Comparison of ENCODE assay signal across 17 cellular contexts in genomic region chr3:128145279-128145678, GRCh38. TPM values are rescaled to one million over a fixed set of nuclear protein-coding genes. Genes with fewer than 3 reads are reported as not detected.
A peak's percentile ranks its signal among the peaks of the same experiment; 100 is the strongest.
DNase-seq lines count a peak whose midpoint lies in the region; ATAC-seq and TF ChIP-seq lines count a peak whose summit lies in the region.
"Had no signal": no experiment of that assay in that cellular context is flagged by ENCODE, and none has a peak within 500 bp of the region (broad histone marks: within the 10 kb centered on the region; RNA-seq: fewer than 3 reads in every experiment).

No MANE protein-coding gene starts in this region.

- no peak overlapping the region for H2BK5ac ChIP-seq in neuronal stem cell (ENCODE audit: low read length)

- H3K23ac ChIP-seq in neuronal stem cell (ENCODE audit: low read depth, low read length, poor library complexity) = no peak overlapping the region

- no peak overlapping the region for H3K9ac ChIP-seq in neuronal stem cell (ENCODE audit: low read depth, low read length, poor library complexity)
- H3K9ac ChIP-seq: neural progenitor cell had no signal

- H2BK120ac ChIP-seq in neuronal stem cell (ENCODE audit: low read depth, low read length) = no peak overlapping the region

- H2BK12ac ChIP-seq in neuronal stem cell (ENCODE audit: low read length) = no peak overlapping the region

- peak; percentile 92 for DNase-seq in CD1c-positive myeloid dendritic cell (ENCODE audit: extremely low spot score)
- peak; percentile 82 for DNase-seq in RPMI8226
- peak; percentile 33 for DNase-seq in left cardiac atrium
- DNase-seq in neuronal stem cell (ENCODE audit: low spot score) = no peak
- no peak for DNase-seq in glomerular visceral epithelial cell (ENCODE audit: extremely low spot score)
- no peak for DNase-seq in GM13977 (ENCODE audit: low spot score)
- no peak for DNase-seq in cerebellar nuclear complex (lab: John Stamatoyannopoulos, UW)
- no peak for DNase-seq in central memory CD4-positive, alpha-beta T cell
- DNase-seq: activated CD4-positive, alpha-beta memory T cell treated with anti-CD3 and anti-CD28 coated beads for 36 hours; cortex of kidney; Kasumi-1; NCI-H187 treated with DMSO at 0.1 percent for 48 hours; NCI-H526 treated with DMSO at 0.1 percent for 48 hours had no signal

- no peak overlapping the region for H3K4me3 ChIP-seq in neuronal stem cell (ENCODE audit: low read length in 2 of 2)
- H3K4me3 ChIP-seq: ascending aorta, neural progenitor cell had no signal

- peak overlapping the region; percentile 11 for H2AK5ac ChIP-seq in neuronal stem cell (ENCODE audit: low read depth, low read length)

- H2AFZ ChIP-seq in neuronal stem cell (ENCODE audit: low read length) = no peak overlapping the region
- H2AFZ ChIP-seq: neural progenitor cell had no signal

- H2BK15ac ChIP-seq in neuronal stem cell (ENCODE audit: low read length) = no peak overlapping the region

- peaks cover 0 to 8% (median 0%) of the 10 kb centered on the region in 3 experiments for H3K27me3 ChIP-seq in neuronal stem cell (ENCODE audit: control insufficient read depth in 3 of 3, insufficient read depth in 3 of 3, low read depth in 1 of 3, low read length in 3 of 3)
- H3K27me3 ChIP-seq: ascending aorta had no signal

- no peak overlapping the region for H3K27ac ChIP-seq in neuronal stem cell (replicated peaks; ENCODE audit: low read length)
- H3K27ac ChIP-seq: ascending aorta, neural progenitor cell had no signal

- no peak overlapping the region for H4K91ac ChIP-seq in neuronal stem cell (ENCODE audit: low read depth, low read length, poor library complexity)

- in situ Hi-C loops in GM13977 (cut with MboI; ENCODE audit: low pct_unique_long_range_greater_than_20kb, low sequenced_read_pairs, unreplicated experiment) = no loop called here

- intact Hi-C loops in left cardiac atrium (cut with DNase I) = no loop called here

- no peak overlapping the region for H3K14ac ChIP-seq in neuronal stem cell (ENCODE audit: low read length)

- H3K18ac ChIP-seq in neuronal stem cell (ENCODE audit: low read length) = no peak overlapping the region

- no peak overlapping the region for H3K4me2 ChIP-seq in neuronal stem cell (ENCODE audit: insufficient read depth, low read length, poor library complexity, severe bottlenecking)
- H3K4me2 ChIP-seq: neural progenitor cell had no signal

- H3K4me1 ChIP-seq in neuronal stem cell (ENCODE audit: control insufficient read depth in 2 of 2, insufficient read depth in 1 of 2, low read depth in 1 of 2, low read length in 2 of 2) = no peaks in the 10 kb centered on the region
- H3K4me1 ChIP-seq: ascending aorta, neural progenitor cell had no signal

- no peaks in the 10 kb centered on the region for H3K79me1 ChIP-seq in neuronal stem cell (ENCODE audit: low read depth, low read length)

- no peak overlapping the region for H3K4ac ChIP-seq in neuronal stem cell (ENCODE audit: low read length)

- WGBS in neuronal stem cell (ENCODE audit: extremely low coverage in 2 of 2, insufficient read length in 2 of 2, insufficient replicate concordance in 1 of 2), 2 donors = no CpG with 5 or more reads among the region's 6 CpGs

- no peak for TF ChIP-seq CTCF in GM13977 (IDR thresholded peaks at IDR 0.05; ENCODE audit: extremely low read depth, insufficient read depth, missing control alignments)

- peak; percentile 50 to 69 for ATAC-seq in left cardiac atrium
- ATAC-seq: HCT116; stimulated activated effector memory CD8-positive, alpha-beta T cell treated with anti-CD3 and anti-CD28 coated beads, Interleukin-12 subunit alpha, Interleukin-12 subunit beta, amount 100 ng/mL, for 72 hours had no signal

- H3K36me3 ChIP-seq in neuronal stem cell (replicated peaks in 1 of 2; ENCODE audit: control insufficient read depth in 2 of 2, insufficient read depth in 2 of 2, low read length in 2 of 2) = no peaks in the 10 kb centered on the region
- H3K36me3 ChIP-seq: ascending aorta, neural progenitor cell had no signal

- H4K8ac ChIP-seq in neuronal stem cell (ENCODE audit: low read depth, low read length) = no peak overlapping the region

- H3K9me3 ChIP-seq in neuronal stem cell (replicated peaks in 1 of 2; ENCODE audit: control insufficient read depth in 2 of 2, insufficient read depth in 1 of 2, low read depth in 1 of 2, low read length in 2 of 2) = peaks cover 0 to 4% of the 10 kb centered on the region in 2 donors
- H3K9me3 ChIP-seq: ascending aorta had no signal

RNA-seq across cellular contexts. Expression of gene EEFSEC, which starts 8.0 kb away (rescaled TPM):
- total RNA-seq in left cardiac atrium = 10 to 100 TPM; 13.5 to 18.9 TPM
- 5.1 TPM for polyA plus RNA-seq in neuronal stem cell (2013, experiment 1 of 2)
- polyA plus RNA-seq in neuronal stem cell (2013, experiment 2 of 2) = 4.9 TPM

RNA-seq across cellular contexts. Expression of gene RUVBL1, which starts 21.7 kb away (rescaled TPM):
- total RNA-seq in left cardiac atrium = 10 to 100 TPM; 22.1 to 23.7 TPM
- 62.1 TPM for polyA plus RNA-seq in neuronal stem cell (2013, experiment 1 of 2)
- polyA plus RNA-seq in neuronal stem cell (2013, experiment 2 of 2) = 61.3 TPM

Comparison
In these comparisons a context has a peak if more than half of its experiments do, and no peak if none do; other contexts are left out.
1. DNase-seq: peak in CD1c-positive myeloid dendritic cell (single experiment), RPMI8226 (single experiment) and left cardiac atrium (single experiment); none in neuronal stem cell (single experiment), glomerular visceral epithelial cell (single experiment), GM13977 (single experiment), cerebellar nuclear complex (0 of 2) and central memory CD4-positive, alpha-beta T cell (single experiment).